Comparison of ENCODE assay signal across 11 cellular contexts in the genomic region with DNA sequence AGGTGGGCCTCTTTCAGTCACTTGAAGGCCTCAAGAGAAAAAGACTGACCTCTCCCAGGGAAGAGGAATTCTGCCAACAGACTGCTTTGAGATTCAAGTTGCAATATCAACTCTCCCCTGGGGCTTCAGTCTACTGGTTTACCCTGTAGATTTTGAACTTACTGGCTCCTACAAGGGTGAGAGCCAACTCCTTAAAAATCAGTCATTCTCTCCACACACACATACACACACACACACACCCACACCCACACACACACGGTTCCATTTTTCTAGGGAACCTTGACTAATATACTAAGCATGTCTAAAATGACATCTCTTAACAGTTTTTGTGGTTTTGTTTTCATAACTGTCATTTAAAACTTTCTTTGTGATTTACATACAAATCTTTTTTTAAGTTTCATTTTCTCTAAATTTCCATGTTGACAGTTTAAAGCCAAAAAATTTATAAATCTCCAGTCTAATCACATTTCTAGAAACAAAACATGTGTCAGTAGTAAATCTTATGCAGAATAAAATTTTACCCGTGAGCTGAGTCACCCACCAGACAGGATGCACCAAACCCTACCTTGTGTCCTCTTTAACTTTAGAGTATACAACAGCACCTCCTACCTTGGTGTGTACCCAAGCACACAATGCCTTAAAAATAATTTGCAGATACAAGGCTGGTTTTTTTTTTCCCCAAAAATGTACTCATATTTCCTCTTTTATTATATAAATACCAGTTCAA.
DNase-seq lines count a peak whose midpoint lies in the region; ATAC-seq and TF ChIP-seq lines count a peak whose summit lies in the region.
"Had no signal": no experiment of that assay in that cellular context is flagged by ENCODE, and none has a peak within 500 bp of the region (broad histone marks: within the 10 kb centered on the region; RNA-seq: fewer than 3 reads in every experiment).

No MANE protein-coding gene starts in this region.

- peaks cover 31% of the 10 kb centered on the region for H3K4me1 Mint-ChIP-seq in activated CD8-positive, alpha-beta T cell treated with anti-CD3 and anti-CD28 coated beads for 36 hours (ENCODE audit: low read depth)
- no peaks in the 10 kb centered on the region for H3K4me1 Mint-ChIP-seq in endodermal cell

- intact Hi-C loops in activated CD8-positive, alpha-beta T cell treated with anti-CD3 and anti-CD28 coated beads for 36 hours (cut with micrococcal nuclease), result loop anchor here (2.0 to 5.0 kb wide), 4 partner anchors 33 to 157 kb away; no protein-coding TSS in a partner anchor
- intact Hi-C loops in aorta (cut with DNase I), result no loop called here

- H3K27me3 ChIP-seq in aorta (ENCODE audit: control insufficient read depth in 1 of 2, insufficient read depth in 2 of 2, low read length in 1 of 2) (no peaks in the 10 kb centered on the region), endodermal cell (ENCODE audit: control insufficient read depth, insufficient read depth, low read length, poor library complexity, severe bottlenecking) (no peaks in the 10 kb centered on the region)
- H3K27me3 ChIP-seq: ovary had no signal

- H3K4me1 ChIP-seq in aorta (ENCODE audit: control insufficient read depth in 1 of 2, insufficient read depth in 2 of 2, low read length in 2 of 2), result peaks cover 1 to 6% of the 10 kb centered on the region in 2 donors
- no peaks in the 10 kb centered on the region for H3K4me1 ChIP-seq in endodermal cell (ENCODE audit: control insufficient read depth, insufficient read depth, low read length)

- peaks cover 0 to 2% of the 10 kb centered on the region in 2 donors for H3K36me3 ChIP-seq in aorta (ENCODE audit: control insufficient read depth in 1 of 2, insufficient read depth in 2 of 2, low read length in 1 of 2)
- H3K36me3 ChIP-seq in endodermal cell (ENCODE audit: control insufficient read depth, insufficient read depth, low read length), result no peaks in the 10 kb centered on the region
- H3K36me3 ChIP-seq: ovary had no signal

- CTCF ChIA-PET in activated CD8-positive, alpha-beta T cell treated with anti-CD3 and anti-CD28 coated beads for 36 hours (lab: Charles Lee), result interaction anchor here (1.4 kb wide), 1 partner anchor 76 kb away, joined by 5 read pairs; no protein-coding TSS in a partner anchor

- H3K27me3 Mint-ChIP-seq in activated CD8-positive, alpha-beta T cell treated with anti-CD3 and anti-CD28 coated beads for 36 hours, result no peaks in the 10 kb centered on the region
- no peaks in the 10 kb centered on the region for H3K27me3 Mint-ChIP-seq in endodermal cell (ENCODE audit: insufficient read depth)

- H3K4me3 ChIP-seq in fibroblast of the aortic adventitia (ENCODE audit: low read depth, low read length), result no peak overlapping the region
- H3K4me3 ChIP-seq in aorta (ENCODE audit: low read length in 2 of 2), result no peak overlapping the region
- no peak overlapping the region for H3K4me3 ChIP-seq in endodermal cell (ENCODE audit: low read length)
- H3K4me3 ChIP-seq: ovary had no signal

- peak overlapping the region in 1 of 2 donors; percentile 50 for H3K27ac ChIP-seq in aorta (ENCODE audit: low read depth in 1 of 2, low read length in 2 of 2)
- H3K27ac ChIP-seq in endodermal cell (ENCODE audit: low read depth, low read length), result no peak overlapping the region

- DNase-seq in stimulated activated CD4-positive, alpha-beta T cell treated with anti-CD3 and anti-CD28 coated beads, Interleukin-15, amount 100 ng/mL, for 48 hours (ENCODE audit: low read depth in 2 of 2), result peak; percentile 10 to 11
- no peak for DNase-seq in stimulated activated CD4-positive, alpha-beta T cell treated with anti-CD3 and anti-CD28 coated beads, Interleukin-4, amount 100 ng/mL, for 4 hours
- DNase-seq in activated CD8-positive, alpha-beta T cell treated with anti-CD3 and anti-CD28 coated beads for 36 hours, result peak; percentile 56
- DNase-seq in fibroblast of the aortic adventitia (ENCODE audit: low read depth) (peak; percentile 96), aorta (no peak), endodermal cell (no peak), SIG-M5 (lab: John Stamatoyannopoulos, UW) (no peak)
- DNase-seq: NCI-H69, ovary had no signal

- POLR2A ChIA-PET in activated CD8-positive, alpha-beta T cell treated with anti-CD3 and anti-CD28 coated beads for 36 hours (lab: Charles Lee), result no interaction called here

- peak; percentile 24 for TF ChIP-seq CTCF in activated CD8-positive, alpha-beta T cell treated with anti-CD3 and anti-CD28 coated beads for 36 hours (IDR thresholded peaks at IDR 0.05)
- TF ChIP-seq CTCF in fibroblast of the aortic adventitia (IDR thresholded peaks at IDR 0.05; ENCODE audit: insufficient read depth, low read length), result no peak
- TF ChIP-seq CTCF in endodermal cell (conservative IDR thresholded peaks at IDR 0.05), result no peak

- peak; percentile 93 for ATAC-seq in activated CD8-positive, alpha-beta T cell treated with anti-CD3 and anti-CD28 coated beads for 36 hours
- peak; percentile 66 for ATAC-seq in aorta (ENCODE audit: low FRiP score)
- ATAC-seq in HG02885 (IDR thresholded peaks at IDR 0.05; ENCODE audit: poor library complexity, unreplicated experiment), result no peak

- H3K9me3 Mint-ChIP-seq in activated CD8-positive, alpha-beta T cell treated with anti-CD3 and anti-CD28 coated beads for 36 hours, result peaks cover 7% of the 10 kb centered on the region
- H3K9me3 Mint-ChIP-seq in endodermal cell, result peaks cover 1% of the 10 kb centered on the region

- H3K27ac Mint-ChIP-seq in activated CD8-positive, alpha-beta T cell treated with anti-CD3 and anti-CD28 coated beads for 36 hours, result peak overlapping the region; percentile 74
- no peak overlapping the region for H3K27ac Mint-ChIP-seq in endodermal cell

- H3K4me3 Mint-ChIP-seq in activated CD8-positive, alpha-beta T cell treated with anti-CD3 and anti-CD28 coated beads for 36 hours, result no peak overlapping the region
- H3K4me3 Mint-ChIP-seq in endodermal cell, result no peak overlapping the region

- peaks cover 4% of the 10 kb centered on the region for H3K36me3 Mint-ChIP-seq in activated CD8-positive, alpha-beta T cell treated with anti-CD3 and anti-CD28 coated beads for 36 hours (ENCODE audit: low read depth)
- no peaks in the 10 kb centered on the region for H3K36me3 Mint-ChIP-seq in endodermal cell (ENCODE audit: low read depth)
- H3K36me3 Mint-ChIP-seq: CD4-positive, alpha-beta memory T cell had no signal

- 3 to 7% methylated on average over 2 of the region's 2 CpGs for WGBS in aorta, 2 donors
- WGBS in endodermal cell (ENCODE audit: insufficient coverage in 1 of 2, insufficient read length in 1 of 2), 2 experiments, result 88 to 100% methylated on average over 1 to 2 of the region's 2 CpGs

- H3K9me3 ChIP-seq in aorta (ENCODE audit: control insufficient read depth, low read length) (no peaks in the 10 kb centered on the region), endodermal cell (ENCODE audit: control insufficient read depth, low read length) (no peaks in the 10 kb centered on the region)
- H3K9me3 ChIP-seq: ovary had no signal

- H3K9ac ChIP-seq in endodermal cell (ENCODE audit: extremely low read depth, low read length, poor library complexity, severe bottlenecking), result no peak overlapping the region

Comparison
In these comparisons a context has a peak if more than half of its experiments do, and no peak if none do; other contexts are left out.
1. DNase-seq: peak in stimulated activated CD4-positive, alpha-beta T cell treated with anti-CD3 and anti-CD28 coated beads, Interleukin-15, amount 100 ng/mL, for 48 hours (2 of 2), activated CD8-positive, alpha-beta T cell treated with anti-CD3 and anti-CD28 coated beads for 36 hours (single experiment) and fibroblast of the aortic adventitia (single experiment); none in stimulated activated CD4-positive, alpha-beta T cell treated with anti-CD3 and anti-CD28 coated beads, Interleukin-4, amount 100 ng/mL, for 4 hours (0 of 2), aorta (0 of 2), endodermal cell (single experiment) and SIG-M5 (single experiment).